Comparison of ENCODE assay signal across 1 cellular context in the genomic region with DNA sequence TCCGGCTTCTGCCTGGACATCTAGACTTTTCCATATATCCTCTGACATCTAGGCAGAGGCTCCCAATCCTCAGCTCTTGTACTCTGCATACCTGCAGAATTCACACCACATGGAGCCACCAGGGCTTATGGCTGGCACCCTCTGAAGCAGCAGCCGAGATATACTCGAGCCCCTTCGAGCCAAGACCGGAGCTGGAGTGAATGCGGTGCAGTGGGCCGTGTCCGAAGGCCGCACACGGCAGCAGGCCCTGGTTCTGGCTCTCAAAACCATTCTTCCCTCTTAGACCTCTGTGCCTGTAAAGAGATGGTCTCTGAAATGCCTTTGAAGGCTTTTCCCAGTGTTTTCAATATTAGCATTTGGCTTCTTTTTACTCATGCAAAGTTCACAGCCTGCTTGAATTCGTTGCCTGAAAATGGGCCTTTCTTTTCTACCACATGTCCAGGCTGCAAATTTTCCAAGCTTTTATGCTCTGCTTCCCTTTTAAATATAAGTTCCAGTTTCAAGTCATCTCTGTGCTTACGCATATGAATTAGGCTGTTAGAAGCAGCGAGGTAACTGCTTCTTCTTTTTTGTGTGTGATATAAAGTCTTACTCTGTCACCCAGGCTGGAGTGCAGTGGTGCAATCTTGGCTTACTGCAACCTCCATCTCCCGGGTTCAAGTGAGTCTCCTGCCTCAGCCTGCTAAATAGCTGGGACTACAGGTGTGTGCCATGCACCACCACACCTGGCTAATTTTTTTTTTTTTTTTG.
TF ChIP-seq lines count a peak whose summit lies in the region.

No MANE protein-coding gene starts in this region.

TF ChIP-seq in endothelial cell of umbilical vein, 7 proteins besides CTCF, POLR2A, EP300 and RAD21:
- no peak for TF ChIP-seq GATA2 (IDR thresholded peaks at IDR 0.05; ENCODE audit: insufficient read depth, insufficient read length, low read depth, low read length)
- no peak for TF ChIP-seq JUN (IDR thresholded peaks at IDR 0.05; ENCODE audit: borderline replicate concordance, insufficient read depth, insufficient read length, low read depth)
- TF ChIP-seq, protein P1, sequence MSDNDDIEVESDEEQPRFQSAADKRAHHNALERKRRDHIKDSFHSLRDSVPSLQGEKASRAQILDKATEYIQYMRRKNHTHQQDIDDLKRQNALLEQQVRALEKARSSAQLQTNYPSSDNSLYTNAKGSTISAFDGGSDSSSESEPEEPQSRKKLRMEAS (IDR thresholded peaks at IDR 0.05; ENCODE audit: insufficient read depth, insufficient read length), result no peak
- no peak for TF ChIP-seq FOS (IDR thresholded peaks at IDR 0.05; ENCODE audit: borderline replicate concordance, insufficient read depth, low read length)
- TF ChIP-seq EZH2 (IDR thresholded peaks at IDR 0.05; ENCODE audit: borderline replicate concordance, low read depth, low read length, severe bottlenecking), result no peak
